Comparison of ENCODE assay signal across 1 cellular context in the genomic region with DNA sequence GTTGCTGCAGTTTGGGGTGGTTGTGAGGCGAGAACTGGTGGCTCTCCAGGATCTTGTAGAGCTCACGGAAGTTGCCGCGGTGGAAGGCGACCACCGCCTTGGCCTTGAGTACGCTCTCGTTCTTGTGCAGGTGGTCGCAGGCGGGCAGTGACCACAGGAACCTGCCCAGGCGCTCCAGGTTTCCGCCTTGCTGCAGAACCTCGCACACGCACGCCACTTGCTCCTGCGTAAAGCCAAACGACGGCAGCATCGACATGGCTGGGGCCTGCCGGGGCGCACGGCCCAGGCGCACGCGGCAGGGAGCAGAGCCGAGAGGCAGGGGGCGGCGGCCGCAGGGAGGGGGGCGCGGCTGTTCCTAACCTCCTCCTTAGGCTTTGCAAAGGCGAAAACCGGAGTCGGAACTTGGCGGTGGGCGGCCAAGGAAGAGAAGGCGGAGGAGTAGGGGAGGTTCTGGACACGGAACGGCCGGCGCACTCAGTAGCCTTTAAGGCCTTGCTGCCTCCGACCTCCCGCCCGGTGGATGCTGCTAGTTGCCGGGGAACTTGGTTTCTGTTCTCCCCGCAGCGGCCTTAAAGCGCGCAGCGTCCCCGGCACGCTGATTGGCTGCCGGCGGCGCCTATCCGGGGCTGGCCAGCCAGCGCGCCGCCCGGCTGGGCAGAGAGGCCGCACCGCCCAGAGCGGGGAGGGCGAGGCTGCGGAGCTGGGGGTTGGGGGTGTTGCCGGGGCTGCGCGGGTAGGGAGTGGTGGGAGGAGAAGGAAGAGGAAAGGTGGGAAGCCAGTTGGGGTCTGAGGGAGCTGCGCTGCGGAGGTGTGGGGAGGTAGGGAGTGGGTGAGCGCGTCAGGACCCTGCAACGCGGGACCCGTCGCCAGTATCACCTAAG.
TF ChIP-seq lines count a peak whose summit lies in the region.

A gene (minus strand): TSS at position 544 of the 881 bp plus-strand sequence. CDS start 288 bp downstream, at position 256.

TF ChIP-seq in SK-N-SH treated with all-trans-retinoic acid at 6 μM for 48 hours, 23 proteins besides CTCF, POLR2A, EP300 and RAD21 (continued from another document):
- TF ChIP-seq, protein P1, sequence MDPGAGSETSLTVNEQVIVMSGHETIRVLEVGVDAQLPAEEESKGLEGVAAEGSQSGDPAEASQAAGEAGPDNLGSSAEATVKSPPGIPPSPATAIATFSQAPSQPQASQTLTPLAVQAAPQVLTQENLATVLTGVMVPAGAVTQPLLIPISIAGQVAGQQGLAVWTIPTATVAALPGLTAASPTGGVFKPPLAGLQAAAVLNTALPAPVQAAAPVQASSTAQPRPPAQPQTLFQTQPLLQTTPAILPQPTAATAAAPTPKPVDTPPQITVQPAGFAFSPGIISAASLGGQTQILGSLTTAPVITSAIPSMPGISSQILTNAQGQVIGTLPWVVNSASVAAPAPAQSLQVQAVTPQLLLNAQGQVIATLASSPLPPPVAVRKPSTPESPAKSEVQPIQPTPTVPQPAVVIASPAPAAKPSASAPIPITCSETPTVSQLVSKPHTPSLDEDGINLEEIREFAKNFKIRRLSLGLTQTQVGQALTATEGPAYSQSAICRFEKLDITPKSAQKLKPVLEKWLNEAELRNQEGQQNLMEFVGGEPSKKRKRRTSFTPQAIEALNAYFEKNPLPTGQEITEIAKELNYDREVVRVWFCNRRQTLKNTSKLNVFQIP (CRISPR knock-in tag; IDR thresholded peaks at IDR 0.05; ENCODE audit: borderline replicate concordance, low read depth): no peak
- no peak for TF ChIP-seq ZNF8 (CRISPR knock-in tag; IDR thresholded peaks at IDR 0.05)
